2 cellular contexts compared by ENCODE assay signal in genomic region chr13:41054919-41055619, GRCh38.
TF ChIP-seq lines count a peak whose summit lies in the region.

No MANE protein-coding gene starts in this region.

TF ChIP-seq in HEK293, 187 proteins besides CTCF, POLR2A, EP300 and RAD21:
- TF ChIP-seq PRDM10 (tag by site-specific recombination; IDR thresholded peaks at IDR 0.05) (peak; percentile 36; the same call in 1 of the 2 replicates), ZBTB17 (tag by site-specific recombination; IDR thresholded peaks at IDR 0.05) (peak; percentile 68), ZNF121 (tag by site-specific recombination; IDR thresholded peaks at IDR 0.05) (no peak), TRIM28 (IDR thresholded peaks at IDR 0.05; ENCODE audit: borderline replicate concordance, low read length) (no peak), ZNF600 (tag by site-specific recombination; IDR thresholded peaks at IDR 0.05) (peak; percentile 72), ZSCAN16 (tag by site-specific recombination; IDR thresholded peaks at IDR 0.05) (no peak), ZFP69B (tag by site-specific recombination; IDR thresholded peaks at IDR 0.05) (peak; percentile 31; the same call in 1 of the 2 replicates)

TF ChIP-seq in GM12878, 131 proteins besides CTCF, POLR2A, EP300 and RAD21:
- TF ChIP-seq NBN (IDR thresholded peaks at IDR 0.05) (0 out of 2 replicates have a peak, but pooled peaks have one; percentile 20), HDGF (IDR thresholded peaks at IDR 0.05) (0 out of 2 replicates have a peak, but pooled peaks have one; percentile 42), MTA3 (IDR thresholded peaks at IDR 0.05; ENCODE audit: borderline replicate concordance, low read length) (no peak), SMC3 (IDR thresholded peaks at IDR 0.05; ENCODE audit: borderline replicate concordance, low read length) (peak; percentile 4; the same call in 1 of the 2 replicates)
- TF ChIP-seq, protein P1, sequence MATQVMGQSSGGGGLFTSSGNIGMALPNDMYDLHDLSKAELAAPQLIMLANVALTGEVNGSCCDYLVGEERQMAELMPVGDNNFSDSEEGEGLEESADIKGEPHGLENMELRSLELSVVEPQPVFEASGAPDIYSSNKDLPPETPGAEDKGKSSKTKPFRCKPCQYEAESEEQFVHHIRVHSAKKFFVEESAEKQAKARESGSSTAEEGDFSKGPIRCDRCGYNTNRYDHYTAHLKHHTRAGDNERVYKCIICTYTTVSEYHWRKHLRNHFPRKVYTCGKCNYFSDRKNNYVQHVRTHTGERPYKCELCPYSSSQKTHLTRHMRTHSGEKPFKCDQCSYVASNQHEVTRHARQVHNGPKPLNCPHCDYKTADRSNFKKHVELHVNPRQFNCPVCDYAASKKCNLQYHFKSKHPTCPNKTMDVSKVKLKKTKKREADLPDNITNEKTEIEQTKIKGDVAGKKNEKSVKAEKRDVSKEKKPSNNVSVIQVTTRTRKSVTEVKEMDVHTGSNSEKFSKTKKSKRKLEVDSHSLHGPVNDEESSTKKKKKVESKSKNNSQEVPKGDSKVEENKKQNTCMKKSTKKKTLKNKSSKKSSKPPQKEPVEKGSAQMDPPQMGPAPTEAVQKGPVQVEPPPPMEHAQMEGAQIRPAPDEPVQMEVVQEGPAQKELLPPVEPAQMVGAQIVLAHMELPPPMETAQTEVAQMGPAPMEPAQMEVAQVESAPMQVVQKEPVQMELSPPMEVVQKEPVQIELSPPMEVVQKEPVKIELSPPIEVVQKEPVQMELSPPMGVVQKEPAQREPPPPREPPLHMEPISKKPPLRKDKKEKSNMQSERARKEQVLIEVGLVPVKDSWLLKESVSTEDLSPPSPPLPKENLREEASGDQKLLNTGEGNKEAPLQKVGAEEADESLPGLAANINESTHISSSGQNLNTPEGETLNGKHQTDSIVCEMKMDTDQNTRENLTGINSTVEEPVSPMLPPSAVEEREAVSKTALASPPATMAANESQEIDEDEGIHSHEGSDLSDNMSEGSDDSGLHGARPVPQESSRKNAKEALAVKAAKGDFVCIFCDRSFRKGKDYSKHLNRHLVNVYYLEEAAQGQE (IDR thresholded peaks at IDR 0.05; ENCODE audit: low read depth, low read length), result no peak
